7 cellular contexts compared by ENCODE assay signal in the genomic region with DNA sequence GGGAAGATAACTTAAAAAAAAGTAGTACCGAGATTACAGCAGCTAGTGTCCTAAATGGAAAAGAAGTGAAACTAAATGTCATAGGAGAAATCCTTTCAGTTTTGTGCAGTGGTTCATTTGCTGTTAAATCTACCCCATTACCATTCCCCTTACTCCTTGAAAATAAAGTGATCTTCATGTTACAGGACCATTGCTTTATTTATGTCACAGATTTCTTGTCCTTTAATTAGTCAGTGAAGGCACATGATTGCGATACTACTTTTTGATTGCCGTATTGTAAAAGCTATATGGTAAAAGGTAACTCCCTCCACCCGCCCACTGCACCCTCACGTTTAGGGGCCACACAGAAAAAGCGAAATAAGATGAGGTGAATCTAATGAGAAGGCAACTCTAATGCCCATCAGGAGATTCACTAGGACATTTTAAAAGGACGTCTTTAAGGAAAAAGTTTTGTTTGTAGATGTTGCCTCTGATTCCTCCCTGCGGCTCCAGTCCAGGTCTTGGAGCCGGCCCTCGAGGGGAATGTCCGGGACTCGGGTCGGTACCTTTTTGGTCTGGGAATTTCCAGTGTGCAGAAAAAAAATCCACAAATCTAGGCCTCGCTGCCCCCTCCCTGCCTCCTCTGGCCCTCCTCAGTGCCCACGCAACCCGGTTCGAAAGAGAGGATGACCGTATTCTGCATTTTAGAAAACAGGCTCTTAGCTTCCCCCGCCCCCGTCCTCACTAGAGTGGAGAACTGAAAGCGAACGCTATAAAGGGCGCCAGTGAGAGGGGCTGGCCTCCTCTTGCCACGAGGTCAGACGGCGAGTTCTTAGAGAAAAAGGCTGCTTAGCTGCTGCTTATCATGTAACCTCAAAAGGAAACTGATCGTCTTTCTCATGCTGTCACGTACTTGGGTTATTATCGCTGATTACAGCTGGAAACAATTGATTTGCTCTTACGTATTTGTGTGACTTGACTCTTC. TPM values are rescaled to one million over a fixed set of nuclear protein-coding genes. Genes with fewer than 3 reads are reported as not detected.
DNase-seq lines count a peak whose midpoint lies in the region; ATAC-seq and TF ChIP-seq lines count a peak whose summit lies in the region.

No MANE protein-coding gene starts in this region.

- DNase-seq in NCI-H526 treated with DMSO at 0.1 percent for 48 hours (lab: John Stamatoyannopoulos, UW) (peak; percentile 35), endodermal cell (peak; percentile 88)
- peak; percentile 58 to 80 (median 64) for DNase-seq in activated CD8-positive, alpha-beta memory T cell treated with anti-CD3 and anti-CD28 coated beads for 48 hours (ENCODE audit: low read depth in 2 of 3, low spot score in 2 of 3)
- peak; percentile 70 to 81 for DNase-seq in stimulated activated CD8-positive, alpha-beta memory T cell treated with anti-CD3 and anti-CD28 coated beads, Interleukin-15, amount 100 ng/mL, for 4 hours (ENCODE audit: low read depth in 2 of 2)

- H3K4me1 ChIP-seq in endodermal cell (ENCODE audit: control insufficient read depth, insufficient read depth, low read length) (peaks cover 10% of the 10 kb centered on the region), mesodermal cell (ENCODE audit: control insufficient read depth, insufficient read depth, low read length, poor library complexity, severe bottlenecking) (peaks cover 8% of the 10 kb centered on the region)

- ATAC-seq in GM18520 (IDR thresholded peaks at IDR 0.05; ENCODE audit: unreplicated experiment) (peak; percentile 80), HG02943 (IDR thresholded peaks at IDR 0.05; ENCODE audit: low read depth, unreplicated experiment) (peak; percentile 92)

- H3K36me3 ChIP-seq in endodermal cell (ENCODE audit: control insufficient read depth, insufficient read depth, low read length) (no peaks in the 10 kb centered on the region), mesodermal cell (ENCODE audit: control insufficient read depth, insufficient read depth, low read length) (no peaks in the 10 kb centered on the region)

- H3K27ac Mint-ChIP-seq in endodermal cell, result peak overlapping the region; percentile 97

- H3K9me3 Mint-ChIP-seq in endodermal cell, result no peaks in the 10 kb centered on the region

- peak overlapping the region; percentile 50 for H3K9ac ChIP-seq in endodermal cell (ENCODE audit: extremely low read depth, low read length, poor library complexity, severe bottlenecking)

- H3K27ac ChIP-seq in endodermal cell (ENCODE audit: low read depth, low read length), result peak overlapping the region; percentile 69
- peak overlapping the region; percentile 92 for H3K27ac ChIP-seq in mesodermal cell (ENCODE audit: low read depth, low read length, severe bottlenecking)

- peak overlapping the region; percentile 84 for H3K4me3 Mint-ChIP-seq in endodermal cell

- no peaks in the 10 kb centered on the region for H3K27me3 Mint-ChIP-seq in endodermal cell (ENCODE audit: insufficient read depth)

- no peaks in the 10 kb centered on the region for H3K27me3 ChIP-seq in endodermal cell (ENCODE audit: control insufficient read depth, insufficient read depth, low read length, poor library complexity, severe bottlenecking)

- H3K4me3 ChIP-seq in endodermal cell (ENCODE audit: low read length) (peak overlapping the region; percentile 82), mesodermal cell (ENCODE audit: extremely low read depth, insufficient read depth, low read length, poor library complexity, severe bottlenecking) (peak overlapping the region; percentile 39)

- WGBS in endodermal cell (ENCODE audit: insufficient coverage in 1 of 2, insufficient read length in 1 of 2), 2 experiments, result 18 to 20% methylated on average over 21 to 29 of the region's 30 CpGs
- 13 to 17% methylated on average over 20 to 24 of the region's 30 CpGs for WGBS in mesodermal cell (ENCODE audit: insufficient coverage in 2 of 2), 2 experiments

- H3K4me1 Mint-ChIP-seq in endodermal cell, result peaks cover 20% of the 10 kb centered on the region

- no peaks in the 10 kb centered on the region for H3K36me3 Mint-ChIP-seq in endodermal cell (ENCODE audit: low read depth)

- TF ChIP-seq CTCF in endodermal cell (conservative IDR thresholded peaks at IDR 0.05), result no peak

- H3K9me3 ChIP-seq in endodermal cell (ENCODE audit: control insufficient read depth, low read length), result no peaks in the 10 kb centered on the region
- no peaks in the 10 kb centered on the region for H3K9me3 ChIP-seq in mesodermal cell (ENCODE audit: control insufficient read depth, low read length)

RNA-seq across cellular contexts. Expression of a gene that starts 21.8 kb away (rescaled TPM):
- 1 to 10 TPM; 5.9 to 6.6 TPM for total RNA-seq in endodermal cell
- polyA plus RNA-seq in endodermal cell (2013, experiment 1 of 2), result 4.8 TPM
- polyA plus RNA-seq in endodermal cell (2013, experiment 2 of 2), result 4.6 TPM
- polyA plus RNA-seq in mesodermal cell (2013, experiment 1 of 2), result 14.9 TPM
- polyA plus RNA-seq in mesodermal cell (2013, experiment 2 of 2), result 13.8 TPM

RNA-seq across cellular contexts. Expression of a gene that starts 48.5 kb away (rescaled TPM):
- 1 to 10 TPM; 6.9 to 7.7 TPM for total RNA-seq in endodermal cell
- 12.3 TPM for polyA plus RNA-seq in endodermal cell (2013, experiment 1 of 2)
- 11.6 TPM for polyA plus RNA-seq in endodermal cell (2013, experiment 2 of 2)
- polyA plus RNA-seq in mesodermal cell (2013, experiment 1 of 2), result 14.9 TPM
- 13.4 TPM for polyA plus RNA-seq in mesodermal cell (2013, experiment 2 of 2)

Comparison
In these comparisons a context has a peak if more than half of its experiments do, and no peak if none do; other contexts are left out.
1. Peak in every context shown above with its lines: DNase-seq, ATAC-seq, H3K4me3 ChIP-seq and H3K27ac ChIP-seq.
2. DNase-seq: peak in every context shown above with its lines; median percentile 88 in endodermal cell; 76 in stimulated activated CD8-positive, alpha-beta memory T cell treated with anti-CD3 and anti-CD28 coated beads, Interleukin-15, amount 100 ng/mL, for 4 hours; 64 in activated CD8-positive, alpha-beta memory T cell treated with anti-CD3 and anti-CD28 coated beads for 48 hours; 35 in NCI-H526 treated with DMSO at 0.1 percent for 48 hours.